In genomic region chr12:110104188-110104969, GRCh38 we compare ENCODE assay signal across 13 cellular contexts. TPM values are rescaled to one million over a fixed set of nuclear protein-coding genes. Genes with fewer than 3 reads are reported as not detected.
DNase-seq lines count a peak whose midpoint lies in the region; ATAC-seq, FAIRE-seq and TF ChIP-seq lines count a peak whose summit lies in the region.
"Had no signal": no experiment of that assay in that cellular context is flagged by ENCODE, and none has a peak within 500 bp of the region (broad histone marks: within the 10 kb centered on the region; RNA-seq: fewer than 3 reads in every experiment).

No MANE protein-coding gene starts in this region.

- H2AFZ ChIP-seq in GM23248 = no peak overlapping the region

- H3K4me1 Mint-ChIP-seq in WTC11 = peaks cover 13% of the 10 kb centered on the region

- H3K36me3 ChIP-seq in GM23248 (ENCODE audit: low read depth) (no peaks in the 10 kb centered on the region), gastrocnemius medialis (no peaks in the 10 kb centered on the region)
- H3K36me3 ChIP-seq: BLaER1, brain microvascular endothelial cell had no signal

- no peaks in the 10 kb centered on the region for H3K9me2 ChIP-seq in GM23248 (ENCODE audit: insufficient read depth)

- peak; percentile 22 for DNase-seq in GM23248
- no peak for DNase-seq in WTC11 (ENCODE audit: low spot score)
- DNase-seq in fibroblast of villous mesenchyme (ENCODE audit: low read depth) = peak; percentile 69
- DNase-seq in gastrocnemius medialis = no peak
- DNase-seq in activated CD4-positive, CD25-positive, alpha-beta regulatory T cell (lab: John Stamatoyannopoulos, UW) = no peak
- DNase-seq in urothelium cell line (ENCODE audit: low spot score) = no peak
- DNase-seq in NCI-H345 treated with DMSO at 0.1 percent for 48 hours (lab: John Stamatoyannopoulos, UW; ENCODE audit: unreplicated experiment) = no peak
- DNase-seq: activated CD4-positive, alpha-beta T cell treated with anti-CD3 and anti-CD28 coated beads for 1 hour; brain microvascular endothelial cell; H9; NCI-H1436 had no signal

- H3K9me3 ChIP-seq in GM23248 (ENCODE audit: low read depth) (no peaks in the 10 kb centered on the region), gastrocnemius medialis (no peaks in the 10 kb centered on the region)
- H3K9me3 ChIP-seq: BLaER1 had no signal

- H3K36me3 Mint-ChIP-seq in WTC11 = no peaks in the 10 kb centered on the region

- H3K4me3 ChIP-seq in GM23248 (no peak overlapping the region), fibroblast of villous mesenchyme (ENCODE audit: low read depth, low read length) (no peak overlapping the region), gastrocnemius medialis (no peak overlapping the region)
- H3K4me3 ChIP-seq: BLaER1 had no signal

- H4K20me1 ChIP-seq in GM23248 (ENCODE audit: insufficient read depth) = no peaks in the 10 kb centered on the region
- H4K20me1 ChIP-seq: BLaER1 had no signal

- no peaks in the 10 kb centered on the region for H3K79me2 ChIP-seq in GM23248 (ENCODE audit: insufficient read depth)

- CTCF ChIA-PET in WTC11 (lab: Charles Lee) = interaction anchor here (0.9 to 4.6 kb wide), 2 partner anchors 13 to 327 kb away, joined by 3 to 33 read pairs; no protein-coding TSS in a partner anchor

- no peak overlapping the region for H3K4me3 Mint-ChIP-seq in WTC11
- H3K4me3 Mint-ChIP-seq: H9 had no signal

- peaks cover 4% of the 10 kb centered on the region; the same call in 1 of the 2 replicates for H3K27me3 Mint-ChIP-seq in WTC11 (ENCODE audit: low read depth)

- WGBS in GM23248 (ENCODE audit: low coverage in 1 of 2, low lambda C conversion rate in 2 of 2, missing lambda C conversion rate in 2 of 2), 2 experiments = 82 to 86% methylated on average over 12 of the region's 12 CpGs

- TF ChIP-seq POLR2A in gastrocnemius medialis (IDR thresholded peaks at IDR 0.05) = no peak

- no peak overlapping the region for H3K9ac ChIP-seq in GM23248
- H3K9ac ChIP-seq: BLaER1 had no signal

- no peak overlapping the region for H3K27ac Mint-ChIP-seq in WTC11

- H3K9me3 Mint-ChIP-seq in WTC11 = peaks cover 4% of the 10 kb centered on the region; the same call in 1 of the 2 replicates
- H3K9me3 Mint-ChIP-seq: H9 had no signal

- no peaks in the 10 kb centered on the region for H3K27me3 ChIP-seq in GM23248 (replicated peaks; ENCODE audit: insufficient read depth)
- H3K27me3 ChIP-seq in gastrocnemius medialis = no peaks in the 10 kb centered on the region
- H3K27me3 ChIP-seq: BLaER1, brain microvascular endothelial cell had no signal

- no peak for ATAC-seq in WTC11
- ATAC-seq in gastrocnemius medialis = no peak
- no peak for ATAC-seq in HG02885 (IDR thresholded peaks at IDR 0.05; ENCODE audit: poor library complexity, unreplicated experiment)

- intact Hi-C loops in gastrocnemius medialis (cut with DNase I; ENCODE audit: low total_unique reads) = loop anchor here (10.0 kb wide), 1 partner anchor 480 kb away; the partner anchor contains the start of gene PPTC7

- H3K27ac ChIP-seq in GM23248 (no peak overlapping the region), gastrocnemius medialis (peak overlapping the region; percentile 63 to 82 (median 70))
- H3K27ac ChIP-seq: BLaER1, brain microvascular endothelial cell had no signal

- peaks cover 21% of the 10 kb centered on the region for H3F3A ChIP-seq in GM23248 (ENCODE audit: insufficient read depth)

- H3K4me1 ChIP-seq in GM23248 (ENCODE audit: insufficient read depth) (peaks cover 19% of the 10 kb centered on the region), gastrocnemius medialis (peaks cover 37 to 38% of the 10 kb centered on the region in 2 donors)

- POLR2A ChIA-PET in WTC11 (lab: Charles Lee) = no interaction called here

- FAIRE-seq in urothelium cell line (lab: Jason Lieb, UNC) = no peak

- no peak overlapping the region for H3K4me2 ChIP-seq in GM23248 (ENCODE audit: unreplicated experiment)
- H3K4me2 ChIP-seq: BLaER1 had no signal

- in situ Hi-C loops in GM23248 (cut with MboI) (no loop called here), gastrocnemius medialis (cut with MboI; ENCODE audit: low sequenced_read_pairs in 4 of 4) (loop anchor here in 2 of 4 donors (5.0 to 10.0 kb wide), 3 partner anchors 120 to 328 kb away; no protein-coding TSS in a partner anchor)

- no peak for TF ChIP-seq CTCF in WTC11 (IDR thresholded peaks at IDR 0.05)
- TF ChIP-seq CTCF in fibroblast of villous mesenchyme (IDR thresholded peaks at IDR 0.05; ENCODE audit: insufficient read depth, low read depth, low read length) = no peak
- no peak for TF ChIP-seq CTCF in gastrocnemius medialis (IDR thresholded peaks at IDR 0.05 in 4 of 5, conservative IDR thresholded peaks at IDR 0.05 in 1 of 5)

TF ChIP-seq in WTC11, 78 proteins besides CTCF, POLR2A, EP300 and RAD21:
- TF ChIP-seq ZNF416 (CRISPR knock-in tag; IDR thresholded peaks at IDR 0.05) (no peak), USF2 (CRISPR knock-in tag; IDR thresholded peaks at IDR 0.05) (peak; percentile 86), ZNF317 (CRISPR knock-in tag; IDR thresholded peaks at IDR 0.05; ENCODE audit: borderline replicate concordance, low read depth) (no peak), USF1 (CRISPR knock-in tag; IDR thresholded peaks at IDR 0.05) (peak; percentile 80), ETV6 (CRISPR knock-in tag; IDR thresholded peaks at IDR 0.05) (no peak), NFYB (CRISPR knock-in tag; conservative IDR thresholded peaks at IDR 0.05; ENCODE audit: low read depth) (peak; percentile 68)

RNA-seq across cellular contexts. Expression of gene IFT81, which starts 19.8 kb away (rescaled TPM):
- 9.5 and 9.7 TPM in 2 replicates for total RNA-seq in GM23248 (2014; rRNA removed; shearing (Covaris generic))
- 10.6 and 14.0 TPM in 2 replicates for polyA plus RNA-seq in GM23248 (2016; fragmentation: Nextera tagmentation; extraction: Ambion mirVana)
- total RNA-seq in WTC11 (2021) (9.3 to 10.5 TPM (median 10.4 TPM) in 3 replicates), fibroblast of villous mesenchyme (20.6 and 24.2 TPM in 2 replicates), gastrocnemius medialis (1 to 10 TPM; 3.3 to 4.5 (median 3.7) TPM)

RNA-seq across cellular contexts. Expression of gene C12orf76, which starts 56.1 kb away (rescaled TPM):
- total RNA-seq in GM23248 (2014; rRNA removed; shearing (Covaris generic)) = 21.2 and 29.7 TPM in 2 replicates
- 8.5 and 12.3 TPM in 2 replicates for polyA plus RNA-seq in GM23248 (2016; fragmentation: Nextera tagmentation; extraction: Ambion mirVana)
- total RNA-seq in WTC11 (2021) (17.6 to 18.6 TPM (median 18.3 TPM) in 3 replicates), fibroblast of villous mesenchyme (6.8 and 9.5 TPM in 2 replicates), gastrocnemius medialis (10 to 100 TPM in 1 of 4 donors, 1 to 10 TPM in 3; 3.0 to 22.8 (median 8.0) TPM)

Comparison
In these comparisons a context has a peak if more than half of its experiments do, and no peak if none do; other contexts are left out.
1. DNase-seq: peak in GM23248 (single experiment) and fibroblast of villous mesenchyme (single experiment); none in WTC11 (single experiment), gastrocnemius medialis (0 of 2), activated CD4-positive, CD25-positive, alpha-beta regulatory T cell (0 of 4), urothelium cell line (single experiment) and NCI-H345 treated with DMSO at 0.1 percent for 48 hours (single experiment).